In the genomic region with DNA sequence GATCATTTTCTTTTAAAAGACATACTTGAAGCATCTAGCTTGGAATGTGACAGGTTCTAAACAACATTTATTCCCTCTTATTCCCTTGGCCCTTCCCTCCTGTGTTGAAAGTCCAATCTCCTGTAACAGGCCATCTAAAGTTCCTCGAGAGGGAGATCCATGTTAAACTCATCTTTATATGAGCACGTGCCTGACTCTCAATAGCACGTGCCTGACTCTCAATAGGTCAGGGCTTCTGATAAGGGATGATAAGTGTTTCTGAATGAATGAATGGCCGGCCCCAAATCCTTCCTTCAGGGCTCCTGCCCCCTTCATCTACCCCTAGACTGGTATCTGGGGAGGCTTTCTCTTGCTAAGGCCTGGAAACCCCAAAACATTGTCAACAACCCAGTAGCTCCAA, we compare ENCODE assay signal across 1 cellular context.
TF ChIP-seq lines count a peak whose summit lies in the region.

No MANE protein-coding gene starts in this region.

TF ChIP-seq in WTC11, 78 proteins besides CTCF, POLR2A, EP300 and RAD21 (continued from another document):
- TF ChIP-seq, protein P1, sequence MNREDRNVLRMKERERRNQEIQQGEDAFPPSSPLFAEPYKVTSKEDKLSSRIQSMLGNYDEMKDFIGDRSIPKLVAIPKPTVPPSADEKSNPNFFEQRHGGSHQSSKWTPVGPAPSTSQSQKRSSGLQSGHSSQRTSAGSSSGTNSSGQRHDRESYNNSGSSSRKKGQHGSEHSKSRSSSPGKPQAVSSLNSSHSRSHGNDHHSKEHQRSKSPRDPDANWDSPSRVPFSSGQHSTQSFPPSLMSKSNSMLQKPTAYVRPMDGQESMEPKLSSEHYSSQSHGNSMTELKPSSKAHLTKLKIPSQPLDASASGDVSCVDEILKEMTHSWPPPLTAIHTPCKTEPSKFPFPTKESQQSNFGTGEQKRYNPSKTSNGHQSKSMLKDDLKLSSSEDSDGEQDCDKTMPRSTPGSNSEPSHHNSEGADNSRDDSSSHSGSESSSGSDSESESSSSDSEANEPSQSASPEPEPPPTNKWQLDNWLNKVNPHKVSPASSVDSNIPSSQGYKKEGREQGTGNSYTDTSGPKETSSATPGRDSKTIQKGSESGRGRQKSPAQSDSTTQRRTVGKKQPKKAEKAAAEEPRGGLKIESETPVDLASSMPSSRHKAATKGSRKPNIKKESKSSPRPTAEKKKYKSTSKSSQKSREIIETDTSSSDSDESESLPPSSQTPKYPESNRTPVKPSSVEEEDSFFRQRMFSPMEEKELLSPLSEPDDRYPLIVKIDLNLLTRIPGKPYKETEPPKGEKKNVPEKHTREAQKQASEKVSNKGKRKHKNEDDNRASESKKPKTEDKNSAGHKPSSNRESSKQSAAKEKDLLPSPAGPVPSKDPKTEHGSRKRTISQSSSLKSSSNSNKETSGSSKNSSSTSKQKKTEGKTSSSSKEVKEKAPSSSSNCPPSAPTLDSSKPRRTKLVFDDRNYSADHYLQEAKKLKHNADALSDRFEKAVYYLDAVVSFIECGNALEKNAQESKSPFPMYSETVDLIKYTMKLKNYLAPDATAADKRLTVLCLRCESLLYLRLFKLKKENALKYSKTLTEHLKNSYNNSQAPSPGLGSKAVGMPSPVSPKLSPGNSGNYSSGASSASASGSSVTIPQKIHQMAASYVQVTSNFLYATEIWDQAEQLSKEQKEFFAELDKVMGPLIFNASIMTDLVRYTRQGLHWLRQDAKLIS (CRISPR knock-in tag; IDR thresholded peaks at IDR 0.05; ENCODE audit: borderline replicate concordance): no peak
- TF ChIP-seq, protein P2, sequence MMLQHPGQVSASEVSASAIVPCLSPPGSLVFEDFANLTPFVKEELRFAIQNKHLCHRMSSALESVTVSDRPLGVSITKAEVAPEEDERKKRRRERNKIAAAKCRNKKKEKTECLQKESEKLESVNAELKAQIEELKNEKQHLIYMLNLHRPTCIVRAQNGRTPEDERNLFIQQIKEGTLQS (CRISPR knock-in tag; conservative IDR thresholded peaks at IDR 0.05): no peak
- TF ChIP-seq, protein P3, sequence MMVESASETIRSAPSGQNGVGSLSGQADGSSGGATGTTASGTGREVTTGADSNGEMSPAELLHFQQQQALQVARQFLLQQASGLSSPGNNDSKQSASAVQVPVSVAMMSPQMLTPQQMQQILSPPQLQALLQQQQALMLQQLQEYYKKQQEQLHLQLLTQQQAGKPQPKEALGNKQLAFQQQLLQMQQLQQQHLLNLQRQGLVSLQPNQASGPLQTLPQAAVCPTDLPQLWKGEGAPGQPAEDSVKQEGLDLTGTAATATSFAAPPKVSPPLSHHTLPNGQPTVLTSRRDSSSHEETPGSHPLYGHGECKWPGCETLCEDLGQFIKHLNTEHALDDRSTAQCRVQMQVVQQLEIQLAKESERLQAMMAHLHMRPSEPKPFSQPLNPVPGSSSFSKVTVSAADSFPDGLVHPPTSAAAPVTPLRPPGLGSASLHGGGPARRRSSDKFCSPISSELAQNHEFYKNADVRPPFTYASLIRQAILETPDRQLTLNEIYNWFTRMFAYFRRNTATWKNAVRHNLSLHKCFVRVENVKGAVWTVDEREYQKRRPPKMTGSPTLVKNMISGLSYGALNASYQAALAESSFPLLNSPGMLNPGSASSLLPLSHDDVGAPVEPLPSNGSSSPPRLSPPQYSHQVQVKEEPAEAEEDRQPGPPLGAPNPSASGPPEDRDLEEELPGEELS (CRISPR knock-in tag; IDR thresholded peaks at IDR 0.05): no peak
